9 cellular contexts compared by ENCODE assay signal in genomic region chr5:171420429-171421231, GRCh38. TPM values are rescaled to one million over a fixed set of nuclear protein-coding genes. Genes with fewer than 3 reads are reported as not detected.
A peak's percentile ranks its signal among the peaks of the same experiment; 100 is the strongest.
DNase-seq lines count a peak whose midpoint lies in the region; ATAC-seq and TF ChIP-seq lines count a peak whose summit lies in the region.
"Had no signal": no experiment of that assay in that cellular context is flagged by ENCODE, and none has a peak within 500 bp of the region (broad histone marks: within the 10 kb centered on the region; RNA-seq: fewer than 3 reads in every experiment).

No MANE protein-coding gene starts in this region.

- H3K27ac Mint-ChIP-seq in Calu3 (ENCODE audit: unreplicated experiment): peak overlapping the region; percentile 65
- H3K27ac Mint-ChIP-seq in endodermal cell: no peak overlapping the region

- no peak overlapping the region for H3K9ac ChIP-seq in endodermal cell (ENCODE audit: extremely low read depth, low read length, poor library complexity, severe bottlenecking)

- WGBS in endodermal cell (ENCODE audit: insufficient coverage in 1 of 2, insufficient read length in 1 of 2), 2 experiments: 4 to 5% methylated on average over 4 to 65 of the region's 65 CpGs

- no TSS peak for BruUV-seq in Calu3 (replicated peaks; lab: Mats Ljungman, UMichigan)

- CTCF ChIA-PET in Calu3 (lab: Charles Lee): interaction anchor here (0.6 kb wide), 1 partner anchor 67 kb away, joined by 4 read pairs; no protein-coding TSS in a partner anchor

- H3K36me3 ChIP-seq in endodermal cell (ENCODE audit: control insufficient read depth, insufficient read depth, low read length) (no peaks in the 10 kb centered on the region), tibial artery (no peaks in the 10 kb centered on the region)

- H3K27me3 ChIP-seq in endodermal cell (ENCODE audit: control insufficient read depth, insufficient read depth, low read length, poor library complexity, severe bottlenecking): peaks cover 39% of the 10 kb centered on the region
- no peaks in the 10 kb centered on the region for H3K27me3 ChIP-seq in tibial artery

- intact Hi-C loops in Calu3 (cut with micrococcal nuclease; ENCODE audit: unreplicated experiment) (loop anchor here (2.0 to 5.0 kb wide), 2 partner anchors 486 to 807 kb away; no protein-coding TSS in a partner anchor), tibial artery (cut with DNase I; ENCODE audit: low total_unique reads) (loop anchor here (5.0 kb wide), 1 partner anchor 182 kb away; no protein-coding TSS in a partner anchor)

- H3K4me1 ChIP-seq in endodermal cell (ENCODE audit: control insufficient read depth, insufficient read depth, low read length) (no peaks in the 10 kb centered on the region), tibial artery (peaks cover 0 to 36% (median 23%) of the 10 kb centered on the region in 4 donors)

- H3K27me3 Mint-ChIP-seq in Calu3 (ENCODE audit: unreplicated experiment) (peaks cover 26% of the 10 kb centered on the region), endodermal cell (ENCODE audit: insufficient read depth) (peaks cover 37% of the 10 kb centered on the region)

- peaks cover 42% of the 10 kb centered on the region for H3K4me1 Mint-ChIP-seq in Calu3 (ENCODE audit: low read depth, unreplicated experiment)
- H3K4me1 Mint-ChIP-seq in endodermal cell: peaks cover 10% of the 10 kb centered on the region

- H3K36me3 Mint-ChIP-seq in Calu3 (ENCODE audit: insufficient read depth, unreplicated experiment) (peaks cover 33% of the 10 kb centered on the region), endodermal cell (ENCODE audit: low read depth) (no peaks in the 10 kb centered on the region)

- H3K9me3 ChIP-seq in endodermal cell (ENCODE audit: control insufficient read depth, low read length) (no peaks in the 10 kb centered on the region), tibial artery (no peaks in the 10 kb centered on the region)

- no peak overlapping the region for H3K27ac ChIP-seq in endodermal cell (ENCODE audit: low read depth, low read length)
- peak overlapping the region in 1 of 2 donors; percentile 10 for H3K27ac ChIP-seq in tibial artery

- DNase-seq in Calu3: peak; percentile 38
- peak; percentile 85 to 90 for DNase-seq in NCI-H446 (lab: John Stamatoyannopoulos, UW)
- DNase-seq in endodermal cell: peak; percentile 74
- DNase-seq in mesenteric fat pad (ENCODE audit: low spot score): peak; percentile 93
- DNase-seq in tibial artery: peak; percentile 87 to 91

- ATAC-seq in GM21360 (IDR thresholded peaks at IDR 0.05; ENCODE audit: unreplicated experiment) (no peak), GM21367 (IDR thresholded peaks at IDR 0.05; ENCODE audit: unreplicated experiment) (no peak), GM19467 (IDR thresholded peaks at IDR 0.05; ENCODE audit: unreplicated experiment) (no peak)

- H3K4me3 ChIP-seq in endodermal cell (ENCODE audit: low read length): peak overlapping the region; percentile 55
- peak overlapping the region; percentile 41 to 43 for H3K4me3 ChIP-seq in tibial artery

- H3K4me3 Mint-ChIP-seq in Calu3 (ENCODE audit: low read depth, unreplicated experiment) (peak overlapping the region; percentile 88), endodermal cell (peak overlapping the region; percentile 56)

- H3K9me3 Mint-ChIP-seq in Calu3 (ENCODE audit: low read depth, unreplicated experiment) (no peaks in the 10 kb centered on the region), endodermal cell (no peaks in the 10 kb centered on the region)

- no peak for TF ChIP-seq CTCF in Calu3 (IDR thresholded peaks at IDR 0.05; ENCODE audit: unreplicated experiment)
- TF ChIP-seq CTCF in endodermal cell (conservative IDR thresholded peaks at IDR 0.05): no peak
- no peak for TF ChIP-seq CTCF in tibial artery (IDR thresholded peaks at IDR 0.05)

RNA-seq across cellular contexts. Expression of gene FGF18, which starts 1.2 kb away (rescaled TPM):
- total RNA-seq in Calu3 (2022): 0.61 and 0.76 TPM in 2 replicates
- under 1 TPM; 0.44 to 0.57 TPM for total RNA-seq in endodermal cell
- polyA plus RNA-seq in endodermal cell (2013, experiment 1 of 2): 3.8 TPM
- polyA plus RNA-seq in endodermal cell (2013, experiment 2 of 2): 3.6 TPM
- 1.7 TPM for total RNA-seq in mesenteric fat pad
- polyA plus RNA-seq: liver had no signal

RNA-seq across cellular contexts. Expression of gene NPM1, which starts 33.0 kb away (rescaled TPM):
- total RNA-seq in Calu3 (2022) (1,708 and 1,863 TPM in 2 replicates), endodermal cell (1,000 to 10,000 TPM; 1,997 to 2,127 TPM), mesenteric fat pad (526 TPM)
- 2,680 TPM for polyA plus RNA-seq in endodermal cell (2013, experiment 1 of 2)
- 2,415 TPM for polyA plus RNA-seq in endodermal cell (2013, experiment 2 of 2)

Comparison
In these comparisons a context has a peak if more than half of its experiments do, and no peak if none do; other contexts are left out.
1. DNase-seq: peak in every context shown above with its lines; median percentile 93 in mesenteric fat pad; 89 in tibial artery; 88 in NCI-H446; 74 in endodermal cell; 38 in Calu3.